Comparison of ENCODE assay signal across 16 cellular contexts in the genomic region with DNA sequence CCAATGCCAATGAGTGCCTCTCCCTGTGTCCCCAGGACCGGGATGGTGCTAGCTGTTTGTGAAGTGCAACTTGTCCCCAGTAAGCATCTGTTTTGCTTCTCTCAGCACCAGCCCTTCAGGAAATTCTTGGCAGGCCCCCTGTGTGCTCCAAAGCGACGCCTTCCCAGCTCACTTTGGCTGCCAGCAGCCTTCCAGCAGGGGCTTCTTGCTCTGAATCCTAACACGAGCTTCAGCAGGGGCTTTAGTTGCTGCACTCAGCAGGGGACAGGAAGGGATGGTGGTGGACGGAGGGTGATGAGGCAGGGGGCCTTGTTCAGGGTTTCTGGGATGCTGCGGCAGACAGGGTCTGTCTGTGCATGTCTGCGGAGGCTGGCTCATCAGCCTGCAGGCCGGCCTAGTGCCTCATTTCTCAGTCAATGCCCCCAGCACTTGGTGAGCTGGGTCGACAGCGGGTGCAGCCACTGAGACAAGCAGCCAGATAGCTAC.
A peak's percentile ranks its signal among the peaks of the same experiment; 100 is the strongest.
DNase-seq lines count a peak whose midpoint lies in the region; ATAC-seq and TF ChIP-seq lines count a peak whose summit lies in the region.
"Had no signal": no experiment of that assay in that cellular context is flagged by ENCODE, and none has a peak within 500 bp of the region (broad histone marks: within the 10 kb centered on the region; RNA-seq: fewer than 3 reads in every experiment).

No MANE protein-coding gene starts in this region.

- no peaks in the 10 kb centered on the region for H3K9me3 ChIP-seq in aorta (ENCODE audit: control insufficient read depth, low read length)

- H3K27me3 ChIP-seq in aorta (ENCODE audit: control insufficient read depth in 1 of 2, insufficient read depth in 2 of 2, low read length in 1 of 2): no peaks in the 10 kb centered on the region

- no peaks in the 10 kb centered on the region for H3K36me3 Mint-ChIP-seq in neural crest cell (ENCODE audit: low read depth)
- H3K36me3 Mint-ChIP-seq: natural killer cell had no signal

- H3K36me3 ChIP-seq in aorta (ENCODE audit: control insufficient read depth in 1 of 2, insufficient read depth in 2 of 2, low read length in 1 of 2): no peaks in the 10 kb centered on the region

- no peaks in the 10 kb centered on the region for H3K4me1 ChIP-seq in aorta (ENCODE audit: control insufficient read depth in 1 of 2, insufficient read depth in 2 of 2, low read length in 2 of 2)

- DNase-seq in anterior cingulate cortex (lab: John Stamatoyannopoulos, UW): peak in 46 of 58 donors; percentile 12 to 83 (median 52)
- peak; percentile 37 for DNase-seq in left cardiac atrium
- DNase-seq in neural crest cell (ENCODE audit: low read depth, low spot score): no peak
- DNase-seq in aorta: peak; percentile 32 to 62
- no peak for DNase-seq in NCI-H2171 (lab: John Stamatoyannopoulos, UW)
- DNase-seq in SHP77 (lab: John Stamatoyannopoulos, UW): no peak
- DNase-seq: activated CD4-positive, alpha-beta T cell treated with anti-CD3 and anti-CD28 coated beads, Interleukin-2, amount 50 U/mL, for 48 hours; activated naive CD8-positive, alpha-beta T cell treated with anti-CD3 and anti-CD28 coated beads, Interleukin-2, amount 50 U/mL, for 24 hours; activated T-cell treated with anti-CD3 and anti-CD28 coated beads, Interleukin-2, amount 50 U/mL, for 72 hours; DND-41; HFFc6; natural killer cell; NCI-H2107; stimulated activated naive CD4-positive, alpha-beta T cell treated with Interleukin-2 at 50 U/mL for 16 hours had no signal

- intact Hi-C loops in left cardiac atrium (cut with DNase I): no loop called here
- intact Hi-C loops in aorta (cut with DNase I): no loop called here

- H3K4me3 Mint-ChIP-seq in neural crest cell: no peak overlapping the region
- H3K4me3 Mint-ChIP-seq: activated naive CD8-positive, alpha-beta T cell treated with anti-CD3 and anti-CD28 coated beads, Interleukin-2, amount 50 U/mL, for 24 hours; activated T-cell treated with anti-CD3 and anti-CD28 coated beads, Interleukin-2, amount 50 U/mL, for 72 hours; HFFc6; natural killer cell had no signal

- ATAC-seq in left cardiac atrium: peak; percentile 75 to 90
- no peak for ATAC-seq in aorta (ENCODE audit: low FRiP score)
- ATAC-seq in esophagus mucosa: no peak
- ATAC-seq: activated naive CD8-positive, alpha-beta T cell treated with anti-CD3 and anti-CD28 coated beads, Interleukin-2, amount 50 U/mL, for 24 hours; activated T-cell treated with anti-CD3 and anti-CD28 coated beads, Interleukin-2, amount 50 U/mL, for 72 hours; natural killer cell had no signal

- H3K4me1 Mint-ChIP-seq in neural crest cell: peaks cover 36% of the 10 kb centered on the region

- no peaks in the 10 kb centered on the region for H3K9me3 Mint-ChIP-seq in neural crest cell
- H3K9me3 Mint-ChIP-seq: activated naive CD8-positive, alpha-beta T cell treated with anti-CD3 and anti-CD28 coated beads, Interleukin-2, amount 50 U/mL, for 24 hours; activated T-cell treated with anti-CD3 and anti-CD28 coated beads, Interleukin-2, amount 50 U/mL, for 72 hours; HFFc6; natural killer cell had no signal

- H3K27ac Mint-ChIP-seq in neural crest cell (ENCODE audit: unreplicated experiment): peak overlapping the region; percentile 35
- H3K27ac Mint-ChIP-seq: activated naive CD8-positive, alpha-beta T cell treated with anti-CD3 and anti-CD28 coated beads, Interleukin-2, amount 50 U/mL, for 24 hours; activated T-cell treated with anti-CD3 and anti-CD28 coated beads, Interleukin-2, amount 50 U/mL, for 72 hours; HFFc6; natural killer cell had no signal

- TF ChIP-seq CTCF in neural crest cell (conservative IDR thresholded peaks at IDR 0.05): no peak

- H3K27me3 Mint-ChIP-seq in neural crest cell (ENCODE audit: low read depth): no peaks in the 10 kb centered on the region

- no peak overlapping the region for H3K4me3 ChIP-seq in aorta (ENCODE audit: low read length in 2 of 2)

- 64 to 66% methylated on average over 9 to 10 of the region's 10 CpGs for WGBS in aorta, 2 donors

- H3K27ac ChIP-seq in aorta (ENCODE audit: low read depth in 1 of 2, low read length in 2 of 2): no peak overlapping the region
- H3K27ac ChIP-seq: C4-2B had no signal

Comparison
In these comparisons a context has a peak if more than half of its experiments do, and no peak if none do; other contexts are left out.
1. DNase-seq: peak in anterior cingulate cortex (46 of 58), left cardiac atrium (single experiment) and aorta (2 of 2); none in neural crest cell (single experiment), NCI-H2171 (single experiment) and SHP77 (0 of 2).
2. ATAC-seq: peak in left cardiac atrium (2 of 2); none in aorta (single experiment) and esophagus mucosa (single experiment).